In the genomic region with DNA sequence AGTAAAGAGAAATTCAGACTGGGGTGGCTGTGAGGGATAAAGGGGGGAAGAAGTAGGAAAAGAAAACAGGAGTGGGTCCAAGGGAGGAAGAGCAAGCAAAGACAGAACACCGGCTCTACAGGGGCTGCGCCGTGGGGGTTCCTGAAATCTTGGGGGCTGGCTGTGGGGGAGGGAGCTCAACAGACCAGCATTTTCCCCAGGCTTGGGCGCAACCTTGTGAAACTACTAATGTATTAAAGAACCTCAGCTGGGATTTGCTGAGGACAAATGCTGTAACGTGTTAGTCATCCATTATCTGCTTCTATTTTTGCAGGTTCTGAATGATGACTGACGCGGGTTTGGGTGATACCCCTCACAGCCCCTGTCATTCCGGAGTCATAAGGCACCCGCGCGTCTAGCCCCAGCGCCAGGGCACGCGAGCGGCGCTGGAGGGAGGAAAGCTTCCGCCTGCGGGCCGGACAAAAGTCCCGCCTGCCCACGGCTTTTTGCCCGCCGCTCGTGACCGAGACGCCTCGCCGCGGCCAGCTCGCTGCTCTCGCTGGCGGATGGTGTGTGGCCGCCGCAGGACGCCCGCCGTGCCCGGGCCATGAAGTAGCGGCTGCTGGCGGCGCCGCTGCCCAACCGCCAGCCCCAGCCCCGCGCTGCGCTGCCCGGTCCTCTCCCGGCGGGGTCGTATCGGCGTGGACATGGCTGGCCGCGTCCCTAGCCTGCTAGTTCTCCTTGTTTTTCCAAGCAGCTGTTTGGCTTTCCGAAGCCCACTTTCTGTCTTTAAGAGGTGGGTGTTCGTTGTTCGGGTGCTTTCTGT, we compare ENCODE assay signal across 8 cellular contexts.
A peak's percentile ranks its signal among the peaks of the same experiment; 100 is the strongest.
DNase-seq lines count a peak whose midpoint lies in the region; ATAC-seq and TF ChIP-seq lines count a peak whose summit lies in the region.

No MANE protein-coding gene starts in this region.

- DNase-seq in AG04450 (ENCODE audit: low read depth, low spot score) (no peak), NOMO-1 treated with DMSO at 0.1 percent for 48 hours (lab: John Stamatoyannopoulos, UW; ENCODE audit: unreplicated experiment) (peak; percentile 31), foreskin melanocyte (peak; percentile 61), nephron progenitor cell (peak; percentile 77), superior temporal gyrus (ENCODE audit: extremely low spot score) (peak; percentile 50)
- peak in 3 of 4 experiments; percentile 0 to 9 (median 2) for DNase-seq in activated naive CD4-positive, alpha-beta T cell (lab: John Stamatoyannopoulos, UW)

- no peaks in the 10 kb centered on the region for H3K27me3 ChIP-seq in AG04450 (ENCODE audit: control insufficient read depth, insufficient read depth, low read length)

- POLR2A ChIA-PET in AG04450 (lab: Yijun Ruan, JAX) = interaction anchor here (0.5 to 1.0 kb wide), 4 partner anchors 71 to 254 kb away, joined by 3 to 5 read pairs (median 4); partner anchors contain the start of genes GIN1 and PPIP5K2

- peaks cover 26% of the 10 kb centered on the region for H3K4me1 Mint-ChIP-seq in nephron progenitor cell

- H3K27me3 Mint-ChIP-seq in nephron progenitor cell (ENCODE audit: low read depth, poor library complexity) = no peaks in the 10 kb centered on the region

- peak overlapping the region; percentile 67 for H3K4me3 ChIP-seq in AG04450 (ENCODE audit: low read depth, low read length)

- CTCF ChIA-PET in AG04450 (lab: Charles Lee) = interaction anchor here (1.4 to 3.5 kb wide), 2 partner anchors 9 to 185 kb away, joined by 4 to 13 read pairs; no protein-coding TSS in a partner anchor

- TF ChIP-seq CTCF in AG04450 (IDR thresholded peaks at IDR 0.05; ENCODE audit: low read depth, low read length) = no peak
- TF ChIP-seq CTCF in nephron progenitor cell (IDR thresholded peaks at IDR 0.05) = no peak

- H3K27ac Mint-ChIP-seq in nephron progenitor cell = peak overlapping the region; percentile 55

- no peaks in the 10 kb centered on the region for H3K9me3 ChIP-seq in AG04450 (ENCODE audit: control insufficient read depth, insufficient read depth, low read length)

- ATAC-seq in GM18868 (IDR thresholded peaks at IDR 0.05; ENCODE audit: unreplicated experiment) (peak; percentile 81), HG03064 (IDR thresholded peaks at IDR 0.05; ENCODE audit: low read depth, unreplicated experiment) (peak; percentile 68)

- H3K27ac ChIP-seq in AG04450 (ENCODE audit: low read depth, low read length) = peak overlapping the region; percentile 79

- peaks cover 12% of the 10 kb centered on the region for H3K36me3 Mint-ChIP-seq in nephron progenitor cell (ENCODE audit: low read depth)

- peak overlapping the region; percentile 85 for H3K4me3 Mint-ChIP-seq in nephron progenitor cell

- H3K9me3 Mint-ChIP-seq in nephron progenitor cell = no peaks in the 10 kb centered on the region
